ENCODE assay signal across 19 cellular contexts in genomic region chr15:87144775-87145174, GRCh38.
A peak's percentile ranks its signal among the peaks of the same experiment; 100 is the strongest.
DNase-seq lines count a peak whose midpoint lies in the region; ATAC-seq and TF ChIP-seq lines count a peak whose summit lies in the region.
"Had no signal": no experiment of that assay in that cellular context is flagged by ENCODE, and none has a peak within 500 bp of the region (broad histone marks: within the 10 kb centered on the region; RNA-seq: fewer than 3 reads in every experiment).

No MANE protein-coding gene starts in this region.

- H3K4me1 ChIP-seq in RWPE2 (ENCODE audit: insufficient read depth, poor library complexity, severe bottlenecking): no peaks in the 10 kb centered on the region
- H3K4me1 ChIP-seq: heart left ventricle, spleen had no signal

- H3K9me3 ChIP-seq in MG63 (peaks cover 2% of the 10 kb centered on the region; the same call in 1 of the 2 replicates), RWPE2 (ENCODE audit: severe bottlenecking) (no peaks in the 10 kb centered on the region)

- H3K36me3 ChIP-seq in MG63: no peaks in the 10 kb centered on the region
- H3K36me3 ChIP-seq in RWPE2 (ENCODE audit: low read depth): no peaks in the 10 kb centered on the region
- H3K36me3 ChIP-seq: heart left ventricle, spleen had no signal

- H3K27me3 ChIP-seq in MG63 (no peaks in the 10 kb centered on the region), RWPE2 (ENCODE audit: insufficient read depth, poor library complexity, severe bottlenecking) (no peaks in the 10 kb centered on the region)
- H3K27me3 ChIP-seq: heart left ventricle, spleen had no signal

- TF ChIP-seq CTCF in RWPE2 (IDR thresholded peaks at IDR 0.05; ENCODE audit: poor library complexity, severe bottlenecking) (no peak), fibroblast of pulmonary artery (IDR thresholded peaks at IDR 0.05; ENCODE audit: low read length, missing control alignments) (no peak)

- H3K27ac ChIP-seq in RWPE2 (ENCODE audit: poor library complexity, severe bottlenecking): no peak overlapping the region
- H3K27ac ChIP-seq: C4-2B, heart left ventricle, spleen had no signal

- no peak overlapping the region for H3K4me3 ChIP-seq in MG63
- no peak overlapping the region for H3K4me3 ChIP-seq in RWPE2 (ENCODE audit: severe bottlenecking)
- H3K4me3 ChIP-seq in fibroblast of pulmonary artery (replicated peaks; ENCODE audit: low read depth, low read length): no peak overlapping the region
- H3K4me3 ChIP-seq: heart left ventricle, spleen had no signal

- ATAC-seq in RWPE2 (ENCODE audit: low read depth) (peak; percentile 54; the same call in 2 of the 3 replicates), GM21723 (IDR thresholded peaks at IDR 0.05; ENCODE audit: unreplicated experiment) (no peak)
- ATAC-seq: heart left ventricle had no signal

- peak; percentile 47 for DNase-seq in DMS53 (lab: John Stamatoyannopoulos, UW)
- DNase-seq in MG63: peak; percentile 12
- DNase-seq in RWPE2 (ENCODE audit: low spot score): no peak
- peak; percentile 13 for DNase-seq in fibroblast of pulmonary artery (ENCODE audit: low read depth)
- no peak for DNase-seq in amniotic stem cell (lab: John Stamatoyannopoulos, UW)
- DNase-seq in HCEC 1CT: no peak
- DNase-seq in A172 (ENCODE audit: low spot score): no peak
- DNase-seq: activated CD4-positive, CD25-positive, alpha-beta regulatory T cell treated with anti-CD3 and anti-CD28 coated beads, Interleukin-2, amount 50 U/mL, for 72 hours; activated gamma-delta T cell treated with Interleukin-2 at 50 U/mL for 16 hours; DND-41; heart left ventricle; KG1; mesendoderm; NCI-H1436; Right ventricle myocardium superior; spleen; stimulated activated naive CD4-positive, alpha-beta T cell had no signal

Comparison
In these comparisons a context has a peak if more than half of its experiments do, and no peak if none do; other contexts are left out.
1. DNase-seq: peak in DMS53 (single experiment), MG63 (single experiment) and fibroblast of pulmonary artery (single experiment); none in RWPE2 (single experiment), amniotic stem cell (single experiment), HCEC 1CT (single experiment) and A172 (single experiment).